In the genomic region with DNA sequence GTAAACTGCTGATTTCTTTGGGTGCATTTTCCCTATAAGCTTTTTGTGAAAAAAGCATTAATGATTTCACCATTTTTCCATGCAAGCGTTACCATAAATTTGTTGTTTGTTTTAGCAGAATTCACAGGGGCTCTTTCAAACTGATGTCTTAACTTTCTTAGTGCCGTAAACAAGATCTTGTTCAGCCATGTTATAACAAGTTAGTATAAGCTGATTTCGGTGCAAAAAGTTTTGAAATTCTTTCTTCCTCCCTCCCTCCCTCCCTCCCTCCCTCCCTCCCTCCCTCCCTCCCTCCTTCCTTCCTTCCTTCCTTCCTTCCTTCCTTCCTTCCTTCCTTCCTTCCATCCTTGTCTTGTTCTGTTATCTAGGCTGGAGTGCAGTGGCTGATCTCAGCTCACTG, we compare ENCODE assay signal across 36 cellular contexts.
"Had no signal": no experiment of that assay in that cellular context is flagged by ENCODE, and none has a peak within 500 bp of the region (broad histone marks: within the 10 kb centered on the region; RNA-seq: fewer than 3 reads in every experiment).

No MANE protein-coding gene starts in this region.

- H3K27me3 ChIP-seq: MG63 had no signal

- H3K36me3 ChIP-seq: MG63 had no signal

- H3K4me3 ChIP-seq: MG63 had no signal

- H3K9me3 ChIP-seq: MG63 had no signal

- DNase-seq: Karpas-422, Kasumi-1, MG63, MM.1S, MV-4-11, NCI-H1048, NCI-H1092, NCI-H1092 treated with DMSO at 0.1 percent for 48 hours, NCI-H1105, NCI-H1105 treated with DMSO at 0.1 percent for 48 hours, NCI-H1417, NCI-H1417 treated with DMSO at 0.1 percent for 48 hours, NCI-H1436, NCI-H1436 treated with DMSO at 0.1 percent for 48 hours, NCI-H146, NCI-H1694, NCI-H1694 treated with DMSO at 0.1 percent for 48 hours, NCI-H187, NCI-H187 treated with DMSO at 0.1 percent for 48 hours, NCI-H1930, NCI-H2029, NCI-H2029 treated with DMSO at 0.1 percent for 48 hours, NCI-H2081, NCI-H2081 treated with DMSO at 0.1 percent for 48 hours, NCI-H2107, NCI-H2171, NCI-H2171 treated with DMSO at 0.1 percent for 48 hours, NCI-H2227 treated with DMSO at 0.1 percent for 48 hours, NCI-H226, NCI-H345, NCI-H446, NCI-H446 treated with DMSO at 0.1 percent for 48 hours, NCI-H510A, NCI-H510A treated with DMSO at 0.1 percent for 48 hours, NCI-H524, NCI-H524 treated with DMSO at 0.1 percent for 48 hours had no signal
